26 cellular contexts compared by ENCODE assay signal in the genomic region with DNA sequence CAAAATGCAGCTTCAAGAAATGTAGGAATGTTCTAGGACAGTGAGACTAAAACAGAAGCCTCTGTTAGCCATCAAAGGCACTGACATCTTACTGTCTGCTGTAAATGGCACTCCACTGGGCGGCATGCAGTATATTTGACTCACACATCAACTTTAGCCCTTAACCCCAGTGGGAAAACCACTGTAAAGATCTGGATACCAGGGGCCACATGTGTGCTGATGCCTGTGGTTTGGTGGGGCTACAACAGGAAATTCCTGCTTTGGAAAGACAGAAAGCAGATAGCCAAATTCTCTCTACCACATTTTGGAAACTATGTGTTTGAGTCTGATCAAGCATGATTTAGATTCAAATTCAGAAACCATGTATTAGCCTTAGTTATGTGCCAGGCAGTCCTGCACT. TPM values are rescaled to one million over a fixed set of nuclear protein-coding genes. Genes with fewer than 3 reads are reported as not detected.
A peak's percentile ranks its signal among the peaks of the same experiment; 100 is the strongest.
DNase-seq lines count a peak whose midpoint lies in the region; ATAC-seq and TF ChIP-seq lines count a peak whose summit lies in the region.
"Had no signal": no experiment of that assay in that cellular context is flagged by ENCODE, and none has a peak within 500 bp of the region (broad histone marks: within the 10 kb centered on the region; RNA-seq: fewer than 3 reads in every experiment).

No MANE protein-coding gene starts in this region.

- intact Hi-C loops in activated T-helper 1 cell treated with anti-CD3 and anti-CD28 coated beads, Interleukin-12 subunit alpha, Interleukin-12 subunit beta, Interleukin-2, Interleukin-4 antibody, amounts not matched to agents 30 ng/mL and 10 ng/mL and 1 ng/mL, durations not matched to agents 14 hours and 24 hours and 36 hours (cut with micrococcal nuclease): no loop called here
- intact Hi-C loops in natural killer cell (cut with micrococcal nuclease): no loop called here
- intact Hi-C loops in right cardiac atrium (cut with DNase I): no loop called here
- intact Hi-C loops in sigmoid colon (cut with DNase I): no loop called here

- H3K36me3 Mint-ChIP-seq in activated T-helper 1 cell treated with anti-CD3 and anti-CD28 coated beads, Interleukin-12 subunit alpha, Interleukin-12 subunit beta, Interleukin-2, Interleukin-4 antibody, amounts not matched to agents 30 ng/mL and 10 ng/mL and 1 ng/mL, durations not matched to agents 14 hours and 24 hours and 36 hours (ENCODE audit: low read depth): peaks cover 27% of the 10 kb centered on the region
- no peaks in the 10 kb centered on the region for H3K36me3 Mint-ChIP-seq in natural killer cell

- no peak overlapping the region for H3K27ac ChIP-seq in right cardiac atrium (ENCODE audit: low read length)
- H3K27ac ChIP-seq in sigmoid colon: peak overlapping the region in 1 of 4 donors; percentile 0
- H3K27ac ChIP-seq: A549, heart right ventricle, transverse colon had no signal

- H3K27me3 Mint-ChIP-seq in activated T-helper 1 cell treated with anti-CD3 and anti-CD28 coated beads, Interleukin-12 subunit alpha, Interleukin-12 subunit beta, Interleukin-2, Interleukin-4 antibody, amounts not matched to agents 30 ng/mL and 10 ng/mL and 1 ng/mL, durations not matched to agents 14 hours and 24 hours and 36 hours (ENCODE audit: insufficient read depth): no peaks in the 10 kb centered on the region
- H3K27me3 Mint-ChIP-seq in natural killer cell (ENCODE audit: low read depth in 2 of 2): no peaks in the 10 kb centered on the region
- H3K27me3 Mint-ChIP-seq: activated naive CD8-positive, alpha-beta T cell treated with anti-CD3 and anti-CD28 coated beads, Interleukin-2, amount 10 ng/mL, durations not matched to agents 7 days and 5 days; CD4-positive, alpha-beta T cell; central memory CD8-positive, alpha-beta T cell; T-helper 17 cell had no signal

- H3K4me1 ChIP-seq in adipocyte (ENCODE audit: control insufficient read depth, insufficient read depth, low read length) (peaks cover 36% of the 10 kb centered on the region), right cardiac atrium (ENCODE audit: control insufficient read depth, insufficient read depth, low read length) (peaks cover 4% of the 10 kb centered on the region), sigmoid colon (peaks cover 0 to 49% (median 35%) of the 10 kb centered on the region in 4 donors)

- H3K27me3 ChIP-seq in adipocyte (replicated peaks; ENCODE audit: control insufficient read depth, insufficient read depth, low read length) (no peaks in the 10 kb centered on the region), right cardiac atrium (ENCODE audit: control insufficient read depth, insufficient read depth) (no peaks in the 10 kb centered on the region), sigmoid colon (no peaks in the 10 kb centered on the region)
- H3K27me3 ChIP-seq: heart right ventricle, transverse colon had no signal

- H3K9ac ChIP-seq in adipocyte (ENCODE audit: low read length): no peak overlapping the region

- H3K4me3 ChIP-seq in adipocyte (ENCODE audit: low read length) (no peak overlapping the region), foreskin fibroblast (ENCODE audit: low read depth in 1 of 2, low read length in 2 of 2) (no peak overlapping the region), right cardiac atrium (ENCODE audit: low read length) (no peak overlapping the region), sigmoid colon (no peak overlapping the region)
- H3K4me3 ChIP-seq: A549, heart right ventricle, transverse colon had no signal

- peak; percentile 47 for DNase-seq in AG08396 (ENCODE audit: low spot score)
- DNase-seq in HCEC 1CT: peak; percentile 76
- peak; percentile 51 for DNase-seq in adipocyte (ENCODE audit: low read depth)
- peak; percentile 43 to 68 for DNase-seq in foreskin fibroblast
- DNase-seq in activated T-helper 1 cell treated with anti-CD3 and anti-CD28 coated beads, Interleukin-12 subunit alpha, Interleukin-12 subunit beta, Interleukin-2, Interleukin-4 antibody, amounts not matched to agents 30 ng/mL and 10 ng/mL and 1 ng/mL, durations not matched to agents 14 hours and 24 hours and 36 hours (ENCODE audit: low spot score): no peak
- no peak for DNase-seq in natural killer cell
- no peak for DNase-seq in right cardiac atrium
- DNase-seq in sigmoid colon: no peak
- DNase-seq: activated CD4-positive, CD25-positive, alpha-beta regulatory T cell; activated CD8-positive, alpha-beta memory T cell treated with anti-CD3 and anti-CD28 coated beads for 24 hours; activated naive CD8-positive, alpha-beta T cell treated with anti-CD3 and anti-CD28 coated beads, Interleukin-2, amount 10 ng/mL, durations not matched to agents 7 days and 5 days; CD4-positive, alpha-beta T cell; DMS53; heart right ventricle; kidney; NCI-H1092; NCI-H526 treated with DMSO at 0.1 percent for 48 hours; SHP77 treated with DMSO at 0.1 percent for 48 hours; stimulated activated naive CD4-positive, alpha-beta T cell treated with Interleukin-2 at 50 U/mL for 16 hours; T-helper 17 cell; transverse colon had no signal

- no peak for TF ChIP-seq POLR2A in sigmoid colon (IDR thresholded peaks at IDR 0.05)

- H3K4me1 Mint-ChIP-seq in activated T-helper 1 cell treated with anti-CD3 and anti-CD28 coated beads, Interleukin-12 subunit alpha, Interleukin-12 subunit beta, Interleukin-2, Interleukin-4 antibody, amounts not matched to agents 30 ng/mL and 10 ng/mL and 1 ng/mL, durations not matched to agents 14 hours and 24 hours and 36 hours (ENCODE audit: low read depth): peaks cover 17% of the 10 kb centered on the region
- peaks cover 27 to 30% of the 10 kb centered on the region in 2 donors for H3K4me1 Mint-ChIP-seq in natural killer cell

- no peaks in the 10 kb centered on the region for H3K9me3 Mint-ChIP-seq in activated T-helper 1 cell treated with anti-CD3 and anti-CD28 coated beads, Interleukin-12 subunit alpha, Interleukin-12 subunit beta, Interleukin-2, Interleukin-4 antibody, amounts not matched to agents 30 ng/mL and 10 ng/mL and 1 ng/mL, durations not matched to agents 14 hours and 24 hours and 36 hours
- H3K9me3 Mint-ChIP-seq in natural killer cell: no peaks in the 10 kb centered on the region
- H3K9me3 Mint-ChIP-seq: activated naive CD8-positive, alpha-beta T cell treated with anti-CD3 and anti-CD28 coated beads, Interleukin-2, amount 10 ng/mL, durations not matched to agents 7 days and 5 days; CD4-positive, alpha-beta T cell; central memory CD8-positive, alpha-beta T cell; neural crest cell had no signal

- H3K36me3 ChIP-seq in adipocyte (ENCODE audit: control insufficient read depth, insufficient read depth, low read length, severe bottlenecking) (peaks cover 23% of the 10 kb centered on the region), sigmoid colon (peaks cover 0 to 19% (median 3%) of the 10 kb centered on the region in 4 donors)

- no peak overlapping the region for H3K4me3 Mint-ChIP-seq in activated T-helper 1 cell treated with anti-CD3 and anti-CD28 coated beads, Interleukin-12 subunit alpha, Interleukin-12 subunit beta, Interleukin-2, Interleukin-4 antibody, amounts not matched to agents 30 ng/mL and 10 ng/mL and 1 ng/mL, durations not matched to agents 14 hours and 24 hours and 36 hours
- H3K4me3 Mint-ChIP-seq in natural killer cell: no peak overlapping the region
- H3K4me3 Mint-ChIP-seq: activated naive CD8-positive, alpha-beta T cell treated with anti-CD3 and anti-CD28 coated beads, Interleukin-2, amount 10 ng/mL, durations not matched to agents 7 days and 5 days; central memory CD8-positive, alpha-beta T cell; T-helper 17 cell had no signal

- no peak for TF ChIP-seq EP300 in sigmoid colon (IDR thresholded peaks at IDR 0.05)

- ATAC-seq in natural killer cell (no peak), right cardiac atrium (no peak)
- ATAC-seq: A549, heart right ventricle, T-helper 17 cell had no signal

- WGBS in right cardiac atrium: 86% methylated on average over 1 of the region's 1 CpG
- WGBS in sigmoid colon, 2 donors: 85 to 89% methylated on average over 1 of the region's 1 CpG

- H3K27ac Mint-ChIP-seq in activated T-helper 1 cell treated with anti-CD3 and anti-CD28 coated beads, Interleukin-12 subunit alpha, Interleukin-12 subunit beta, Interleukin-2, Interleukin-4 antibody, amounts not matched to agents 30 ng/mL and 10 ng/mL and 1 ng/mL, durations not matched to agents 14 hours and 24 hours and 36 hours: no peak overlapping the region
- no peak overlapping the region for H3K27ac Mint-ChIP-seq in natural killer cell
- H3K27ac Mint-ChIP-seq: activated naive CD8-positive, alpha-beta T cell treated with anti-CD3 and anti-CD28 coated beads, Interleukin-2, amount 10 ng/mL, durations not matched to agents 7 days and 5 days; CD4-positive, alpha-beta T cell; T-helper 17 cell had no signal

- no peaks in the 10 kb centered on the region for H3K9me3 ChIP-seq in adipocyte (ENCODE audit: control insufficient read depth, low read length)
- no peaks in the 10 kb centered on the region for H3K9me3 ChIP-seq in right cardiac atrium (ENCODE audit: control insufficient read depth, low read length)
- H3K9me3 ChIP-seq in sigmoid colon: no peaks in the 10 kb centered on the region
- H3K9me3 ChIP-seq: A549, heart right ventricle, transverse colon had no signal

- no peak for TF ChIP-seq CTCF in foreskin fibroblast (IDR thresholded peaks at IDR 0.05; ENCODE audit: low read depth, low read length)
- TF ChIP-seq CTCF in natural killer cell (IDR thresholded peaks at IDR 0.05): no peak
- TF ChIP-seq CTCF in sigmoid colon (IDR thresholded peaks at IDR 0.05): no peak

RNA-seq across cellular contexts. Expression of gene PFDN4, which starts 4.3 kb away (rescaled TPM):
- 72.6 and 75.8 TPM in 2 replicates for total RNA-seq in activated T-helper 1 cell treated with anti-CD3 and anti-CD28 coated beads, Interleukin-12 subunit alpha, Interleukin-12 subunit beta, Interleukin-2, Interleukin-4 antibody, amounts not matched to agents 30 ng/mL and 10 ng/mL and 1 ng/mL, durations not matched to agents 14 hours and 24 hours and 36 hours
- total RNA-seq in natural killer cell (10 to 100 TPM; 16.5 to 22.2 (median 17.1) TPM), right cardiac atrium (10 to 100 TPM; 19.6 to 28.4 (median 25.6) TPM), sigmoid colon (100 to 1,000 TPM in 3 of 4 donors, 10 to 100 TPM in 1; 75.9 to 284 (median 180) TPM)
- polyA plus RNA-seq in right cardiac atrium (88.6 TPM), sigmoid colon (100 to 1,000 TPM in 1 of 3 donors, 10 to 100 TPM in 2; 55.3 to 101 (median 55.9) TPM)

RNA-seq across cellular contexts. Expression of gene CYP24A1, which starts 38.4 kb away (rescaled TPM):
- not detected in 2 replicates for total RNA-seq in activated T-helper 1 cell treated with anti-CD3 and anti-CD28 coated beads, Interleukin-12 subunit alpha, Interleukin-12 subunit beta, Interleukin-2, Interleukin-4 antibody, amounts not matched to agents 30 ng/mL and 10 ng/mL and 1 ng/mL, durations not matched to agents 14 hours and 24 hours and 36 hours
- under 1 TPM in 1 of 3 donors, not detected in 2; 0.12 TPM for total RNA-seq in natural killer cell
- not detected for total RNA-seq in right cardiac atrium
- not detected for polyA plus RNA-seq in right cardiac atrium
- not detected for total RNA-seq in sigmoid colon
- 1 to 10 TPM in 1 of 3 donors, under 1 TPM in 1, not detected in 1; 0.26 to 1.8 TPM for polyA plus RNA-seq in sigmoid colon
- total RNA-seq: heart right ventricle, mesenteric fat pad, OCI-LY7, transverse colon had no signal
- polyA plus RNA-seq: heart right ventricle had no signal

Comparison
In these comparisons a context has a peak if more than half of its experiments do, and no peak if none do; other contexts are left out.
1. DNase-seq: peak in AG08396 (single experiment), HCEC 1CT (single experiment), adipocyte (single experiment) and foreskin fibroblast (2 of 2); none in activated T-helper 1 cell treated with anti-CD3 and anti-CD28 coated beads, Interleukin-12 subunit alpha, Interleukin-12 subunit beta, Interleukin-2, Interleukin-4 antibody, amounts not matched to agents 30 ng/mL and 10 ng/mL and 1 ng/mL, durations not matched to agents 14 hours and 24 hours and 36 hours (single experiment), natural killer cell (single experiment), right cardiac atrium (0 of 3) and sigmoid colon (single experiment).